ENCODE assay signal across 14 cellular contexts in the genomic region with DNA sequence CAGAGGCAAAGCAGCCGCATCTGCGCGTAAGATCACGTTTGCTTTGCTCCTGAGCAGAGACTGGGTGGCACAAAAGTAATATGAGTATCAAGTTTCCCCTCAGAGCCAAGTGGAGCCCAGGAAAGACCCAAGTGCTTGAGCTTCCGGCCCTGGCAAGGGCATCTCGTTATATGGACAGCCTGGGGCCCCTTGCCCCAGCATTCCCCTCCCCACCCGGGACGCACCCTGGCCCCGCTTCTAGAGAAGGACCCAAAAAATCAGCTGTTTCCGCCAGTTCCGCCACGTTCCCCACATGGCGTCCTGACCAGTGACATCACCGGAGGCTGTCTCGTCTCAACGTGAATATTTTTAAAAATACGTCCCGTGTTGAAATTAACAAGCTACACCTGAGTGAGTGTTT.
"Had no signal": no experiment of that assay in that cellular context is flagged by ENCODE, and none has a peak within 500 bp of the region (broad histone marks: within the 10 kb centered on the region; RNA-seq: fewer than 3 reads in every experiment).

No MANE protein-coding gene starts in this region.

- H3K27me3 ChIP-seq: adrenal gland, body of pancreas had no signal

- H3K27ac ChIP-seq: adrenal gland, body of pancreas, gastroesophageal sphincter, neutrophil, prostate gland had no signal

- H3K4me1 Mint-ChIP-seq: mesothelial cell of epicardium had no signal

- H3K36me3 ChIP-seq: prostate gland had no signal

- DNase-seq: activated CD4-positive, alpha-beta T cell treated with anti-CD3 and anti-CD28 coated beads, Interleukin-2, amount 50 U/mL, for 1 hour; central memory CD4-positive, alpha-beta T cell; naive B cell; SK-N-SH; stimulated activated CD4-positive, alpha-beta T cell treated with anti-CD3 and anti-CD28 coated beads, Interleukin-2, amount 100 ng/mL, for 48 hours; stimulated activated naive CD4-positive, alpha-beta T cell treated with Interleukin-2 at 50 U/mL for 16 hours had no signal

- H3K4me1 ChIP-seq: adrenal gland, body of pancreas had no signal

- H3K4me3 Mint-ChIP-seq: activated naive CD4-positive, alpha-beta T cell treated with anti-CD3 and anti-CD28 coated beads for 36 hours; activated T-helper 1 cell treated with anti-CD3 and anti-CD28 coated beads, Interleukin-12 subunit alpha, Interleukin-12 subunit beta, Interleukin-2, Interleukin-4 antibody, amounts not matched to agents 30 ng/mL and 10 ng/mL and 1 ng/mL, durations not matched to agents 14 hours and 24 hours and 36 hours; mesothelial cell of epicardium had no signal

- H3K4me3 ChIP-seq: adrenal gland, body of pancreas, gastroesophageal sphincter, prostate gland had no signal

- H3K4me2 ChIP-seq: SK-N-SH had no signal

- H3K9me3 ChIP-seq: adrenal gland, body of pancreas, gastroesophageal sphincter, neutrophil, prostate gland, SK-N-SH had no signal

- H3K27ac Mint-ChIP-seq: activated naive CD4-positive, alpha-beta T cell treated with anti-CD3 and anti-CD28 coated beads for 36 hours; mesothelial cell of epicardium had no signal

- H3K36me3 Mint-ChIP-seq: mesothelial cell of epicardium had no signal

- H3K9me3 Mint-ChIP-seq: activated naive CD4-positive, alpha-beta T cell treated with anti-CD3 and anti-CD28 coated beads for 36 hours; activated T-helper 1 cell treated with anti-CD3 and anti-CD28 coated beads, Interleukin-12 subunit alpha, Interleukin-12 subunit beta, Interleukin-2, Interleukin-4 antibody, amounts not matched to agents 30 ng/mL and 10 ng/mL and 1 ng/mL, durations not matched to agents 14 hours and 24 hours and 36 hours; mesothelial cell of epicardium; naive B cell had no signal

- H3K27me3 Mint-ChIP-seq: naive B cell had no signal

- H3K9ac ChIP-seq: SK-N-SH had no signal
